19 cellular contexts compared by ENCODE assay signal in the genomic region with DNA sequence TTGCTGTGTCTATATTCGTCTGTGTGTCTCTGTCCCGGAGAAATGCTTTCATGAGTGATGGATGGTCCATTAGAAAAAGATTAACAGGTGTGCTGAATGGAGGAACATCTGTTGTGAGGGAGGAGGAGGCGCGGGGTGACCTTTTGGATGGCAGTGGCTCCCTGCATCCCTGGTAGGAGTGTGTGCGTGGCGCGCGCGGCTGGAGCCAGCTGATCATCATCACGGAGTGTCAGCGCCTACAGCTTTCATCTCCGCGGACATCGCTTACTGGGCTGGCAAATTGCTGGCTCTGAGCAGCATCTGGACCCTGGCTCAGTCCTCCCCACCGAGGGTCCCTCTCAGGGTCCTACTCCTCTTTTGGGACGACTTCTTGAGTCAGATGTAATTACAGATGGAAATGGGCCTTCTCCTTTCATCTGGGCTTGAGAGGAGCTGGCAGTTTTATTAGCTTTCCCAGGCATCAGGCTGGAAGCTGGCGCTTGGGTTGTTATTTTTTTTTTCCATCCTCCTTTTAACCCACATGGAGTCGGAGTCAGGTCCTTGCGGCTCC.
DNase-seq lines count a peak whose midpoint lies in the region; ATAC-seq, FAIRE-seq and TF ChIP-seq lines count a peak whose summit lies in the region.
"Had no signal": no experiment of that assay in that cellular context is flagged by ENCODE, and none has a peak within 500 bp of the region (broad histone marks: within the 10 kb centered on the region; RNA-seq: fewer than 3 reads in every experiment).

No MANE protein-coding gene starts in this region.

- TF ChIP-seq POLR2A in thyroid gland (IDR thresholded peaks at IDR 0.05), result no peak

- TF ChIP-seq CTCF in SK-N-SH (IDR thresholded peaks at IDR 0.05), result no peak
- TF ChIP-seq CTCF in mesothelial cell of epicardium (IDR thresholded peaks at IDR 0.05; ENCODE audit: unreplicated experiment), result no peak
- no peak for TF ChIP-seq CTCF in thyroid gland (IDR thresholded peaks at IDR 0.05)

- POLR2A ChIA-PET in SK-N-SH (lab: Yijun Ruan, JAX), result no interaction called here

- H3K9me3 ChIP-seq in SK-N-SH (no peaks in the 10 kb centered on the region), thyroid gland (no peaks in the 10 kb centered on the region)

- peaks cover 1% of the 10 kb centered on the region for H3K36me3 Mint-ChIP-seq in central memory CD8-positive, alpha-beta T cell (ENCODE audit: insufficient read depth)
- no peaks in the 10 kb centered on the region for H3K36me3 Mint-ChIP-seq in mesothelial cell of epicardium
- H3K36me3 Mint-ChIP-seq: IgD-negative memory B cell had no signal

- FAIRE-seq in urothelium cell line (lab: Jason Lieb, UNC), result peak; percentile 85
- FAIRE-seq: GM12878, HTR-8/SVneo had no signal

- TF ChIP-seq RAD21 in SK-N-SH (IDR thresholded peaks at IDR 0.05; ENCODE audit: low read length), result no peak

- 31% methylated on average over 7 of the region's 19 CpGs for WGBS in SK-N-SH (ENCODE audit: low lambda C conversion rate)
- 74 to 83% methylated on average over 19 of the region's 19 CpGs for WGBS in thyroid gland, 2 donors

- H3K4me1 ChIP-seq in SK-N-SH (ENCODE audit: control insufficient read depth in 1 of 2, insufficient read depth in 2 of 2, low read depth in 1 of 2, low read length in 1 of 2), result no peaks in the 10 kb centered on the region; a peak in 1 of 4 replicates
- no peaks in the 10 kb centered on the region for H3K4me1 ChIP-seq in thyroid gland

- no peak for TF ChIP-seq EP300 in SK-N-SH (IDR thresholded peaks at IDR 0.05; ENCODE audit: borderline replicate concordance in 1 of 2, low read depth in 1 of 2, low read length in 1 of 2)

- H3K4me2 ChIP-seq in SK-N-SH, result no peak overlapping the region

- no peaks in the 10 kb centered on the region for H4K20me1 ChIP-seq in SK-N-SH (ENCODE audit: insufficient read depth)

- H3K36me3 ChIP-seq in SK-N-SH (replicated peaks in 1 of 2; ENCODE audit: control insufficient read depth in 1 of 2, insufficient read depth in 2 of 2, low read length in 1 of 2), result no peaks in the 10 kb centered on the region
- no peaks in the 10 kb centered on the region for H3K36me3 ChIP-seq in thyroid gland

- CTCF ChIA-PET in SK-N-SH (lab: Yijun Ruan, JAX), result interaction anchor here (0.7 to 1.6 kb wide), 3 partner anchors 96 to 369 kb away, joined by 3 to 5 read pairs (median 5); no protein-coding TSS in a partner anchor

- H3K9me2 ChIP-seq in SK-N-SH, result no peaks in the 10 kb centered on the region

- no peaks in the 10 kb centered on the region for H3K79me2 ChIP-seq in SK-N-SH (ENCODE audit: insufficient read depth)

- no peak for ATAC-seq in SK-N-SH treated with all-trans-retinoic acid at 6 μM for 48 hours
- no peak for ATAC-seq in central memory CD8-positive, alpha-beta T cell (replicated peaks; ENCODE audit: extremely low read depth, poor library complexity, severe bottlenecking)

- no peak overlapping the region for H2AFZ ChIP-seq in SK-N-SH (ENCODE audit: low read depth)

- intact Hi-C loops in thyroid gland (cut with DNase I), result no loop called here

- peak overlapping the region; percentile 9 for H3K27ac Mint-ChIP-seq in central memory CD8-positive, alpha-beta T cell (ENCODE audit: low read depth)
- H3K27ac Mint-ChIP-seq in mesothelial cell of epicardium, result no peak overlapping the region
- H3K27ac Mint-ChIP-seq: B cell, IgD-negative memory B cell had no signal

- no peak overlapping the region for H3K9ac ChIP-seq in SK-N-SH

- no peak overlapping the region for H3K4me3 Mint-ChIP-seq in central memory CD8-positive, alpha-beta T cell
- no peak overlapping the region for H3K4me3 Mint-ChIP-seq in mesothelial cell of epicardium
- H3K4me3 Mint-ChIP-seq: B cell, IgD-negative memory B cell had no signal

- no peak overlapping the region for H3K27ac ChIP-seq in SK-N-SH (ENCODE audit: low read depth in 2 of 2, low read length in 1 of 2)
- H3K27ac ChIP-seq in thyroid gland, result no peak overlapping the region
- H3K27ac ChIP-seq: HL-60 had no signal

- H3K27me3 ChIP-seq in SK-N-SH (ENCODE audit: insufficient read depth) (no peaks in the 10 kb centered on the region), thyroid gland (no peaks in the 10 kb centered on the region)

- H3K27me3 Mint-ChIP-seq in central memory CD8-positive, alpha-beta T cell, result peaks cover 13% of the 10 kb centered on the region
- peaks cover 56% of the 10 kb centered on the region for H3K27me3 Mint-ChIP-seq in mesothelial cell of epicardium (ENCODE audit: low read depth)
- H3K27me3 Mint-ChIP-seq: CD4-positive, alpha-beta memory T cell had no signal

- H3K4me3 ChIP-seq in SK-N-SH (ENCODE audit: low read depth in 2 of 2, low read length in 1 of 2) (no peak overlapping the region), thyroid gland (replicated peaks in 1 of 3) (no peak overlapping the region)
- H3K4me3 ChIP-seq: GM12878 had no signal

- H3K9me3 Mint-ChIP-seq in central memory CD8-positive, alpha-beta T cell, result no peaks in the 10 kb centered on the region
- no peaks in the 10 kb centered on the region for H3K9me3 Mint-ChIP-seq in mesothelial cell of epicardium
- H3K9me3 Mint-ChIP-seq: IgD-negative memory B cell had no signal

- H3K4me1 Mint-ChIP-seq in central memory CD8-positive, alpha-beta T cell, result peaks cover 23% of the 10 kb centered on the region
- H3K4me1 Mint-ChIP-seq in mesothelial cell of epicardium, result no peaks in the 10 kb centered on the region

- DNase-seq in SK-N-SH (peak; percentile 58), NCI-H2171 treated with DMSO at 0.1 percent for 48 hours (lab: John Stamatoyannopoulos, UW) (peak; percentile 88), urothelium cell line (ENCODE audit: low spot score) (no peak), activated gamma-delta T cell (lab: John Stamatoyannopoulos, UW) (no peak), mesothelial cell of epicardium (ENCODE audit: low spot score in 2 of 2, unreplicated experiment in 2 of 2) (no peak), thyroid gland (no peak)
- no peak for DNase-seq in central memory CD8-positive, alpha-beta T cell (ENCODE audit: low spot score in 2 of 2)
- DNase-seq: GDM1, HCEC 1CT, NCI-H1436 treated with DMSO at 0.1 percent for 48 hours, NCI-H526 treated with DMSO at 0.1 percent for 48 hours, T-helper 9 cell had no signal

- H3F3A ChIP-seq in SK-N-SH (replicated peaks; ENCODE audit: insufficient read depth), result no peaks in the 10 kb centered on the region

TF ChIP-seq in SK-N-SH, 30 proteins besides CTCF, POLR2A, EP300 and RAD21:
- TF ChIP-seq MEF2A (IDR thresholded peaks at IDR 0.05; ENCODE audit: borderline replicate concordance, low read depth) (no peak), FOSL2 (IDR thresholded peaks at IDR 0.05; ENCODE audit: borderline replicate concordance, low read depth) (no peak), GABPA (IDR thresholded peaks at IDR 0.05; ENCODE audit: low read depth) (no peak), CHD2 (IDR thresholded peaks at IDR 0.05; ENCODE audit: low read length, partially characterized antibody) (no peak), SIN3A (IDR thresholded peaks at IDR 0.05; ENCODE audit: borderline replicate concordance, low read depth, low read length) (no peak)
- TF ChIP-seq, protein P1, sequence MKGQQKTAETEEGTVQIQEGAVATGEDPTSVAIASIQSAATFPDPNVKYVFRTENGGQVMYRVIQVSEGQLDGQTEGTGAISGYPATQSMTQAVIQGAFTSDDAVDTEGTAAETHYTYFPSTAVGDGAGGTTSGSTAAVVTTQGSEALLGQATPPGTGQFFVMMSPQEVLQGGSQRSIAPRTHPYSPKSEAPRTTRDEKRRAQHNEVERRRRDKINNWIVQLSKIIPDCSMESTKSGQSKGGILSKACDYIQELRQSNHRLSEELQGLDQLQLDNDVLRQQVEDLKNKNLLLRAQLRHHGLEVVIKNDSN (IDR thresholded peaks at IDR 0.05; ENCODE audit: borderline replicate concordance, low read depth), result no peak
- TF ChIP-seq, protein P2, sequence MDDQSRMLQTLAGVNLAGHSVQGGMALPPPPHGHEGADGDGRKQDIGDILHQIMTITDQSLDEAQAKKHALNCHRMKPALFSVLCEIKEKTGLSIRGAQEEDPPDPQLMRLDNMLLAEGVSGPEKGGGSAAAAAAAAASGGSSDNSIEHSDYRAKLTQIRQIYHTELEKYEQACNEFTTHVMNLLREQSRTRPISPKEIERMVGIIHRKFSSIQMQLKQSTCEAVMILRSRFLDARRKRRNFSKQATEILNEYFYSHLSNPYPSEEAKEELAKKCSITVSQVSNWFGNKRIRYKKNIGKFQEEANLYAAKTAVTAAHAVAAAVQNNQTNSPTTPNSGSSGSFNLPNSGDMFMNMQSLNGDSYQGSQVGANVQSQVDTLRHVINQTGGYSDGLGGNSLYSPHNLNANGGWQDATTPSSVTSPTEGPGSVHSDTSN (IDR thresholded peaks at IDR 0.05), result no peak

TF ChIP-seq in SK-N-SH treated with all-trans-retinoic acid at 6 μM for 48 hours, 23 proteins besides CTCF, POLR2A, EP300 and RAD21 (continues in another document):
- TF ChIP-seq TCF4 (CRISPR knock-in tag; IDR thresholded peaks at IDR 0.05; ENCODE audit: borderline replicate concordance) (no peak), ZNF8 (CRISPR knock-in tag; IDR thresholded peaks at IDR 0.05) (no peak), ZC3H10 (CRISPR knock-in tag; IDR thresholded peaks at IDR 0.05) (no peak), GLIS3 (CRISPR knock-in tag; IDR thresholded peaks at IDR 0.05) (no peak), OSR1 (CRISPR knock-in tag; IDR thresholded peaks at IDR 0.05) (no peak), SNAI2 (CRISPR knock-in tag; IDR thresholded peaks at IDR 0.05) (no peak), ZFP30 (CRISPR knock-in tag; IDR thresholded peaks at IDR 0.05) (no peak), ZFP3 (CRISPR knock-in tag; IDR thresholded peaks at IDR 0.05) (no peak), ISL1 (CRISPR knock-in tag; IDR thresholded peaks at IDR 0.05) (no peak), CSDC2 (CRISPR knock-in tag; IDR thresholded peaks at IDR 0.05) (no peak), ZNF565 (CRISPR knock-in tag; conservative IDR thresholded peaks at IDR 0.05; ENCODE audit: low read depth) (no peak), RARB (CRISPR knock-in tag; IDR thresholded peaks at IDR 0.05) (no peak)
- TF ChIP-seq, protein P3, sequence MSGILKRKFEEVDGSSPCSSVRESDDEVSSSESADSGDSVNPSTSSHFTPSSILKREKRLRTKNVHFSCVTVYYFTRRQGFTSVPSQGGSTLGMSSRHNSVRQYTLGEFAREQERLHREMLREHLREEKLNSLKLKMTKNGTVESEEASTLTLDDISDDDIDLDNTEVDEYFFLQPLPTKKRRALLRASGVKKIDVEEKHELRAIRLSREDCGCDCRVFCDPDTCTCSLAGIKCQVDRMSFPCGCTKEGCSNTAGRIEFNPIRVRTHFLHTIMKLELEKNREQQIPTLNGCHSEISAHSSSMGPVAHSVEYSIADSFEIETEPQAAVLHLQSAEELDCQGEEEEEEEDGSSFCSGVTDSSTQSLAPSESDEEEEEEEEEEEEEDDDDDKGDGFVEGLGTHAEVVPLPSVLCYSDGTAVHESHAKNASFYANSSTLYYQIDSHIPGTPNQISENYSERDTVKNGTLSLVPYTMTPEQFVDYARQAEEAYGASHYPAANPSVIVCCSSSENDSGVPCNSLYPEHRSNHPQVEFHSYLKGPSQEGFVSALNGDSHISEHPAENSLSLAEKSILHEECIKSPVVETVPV (CRISPR knock-in tag; IDR thresholded peaks at IDR 0.05), result no peak

Comparison
In these comparisons a context has a peak if more than half of its experiments do, and no peak if none do; other contexts are left out.
1. DNase-seq: peak in SK-N-SH (single experiment) and NCI-H2171 treated with DMSO at 0.1 percent for 48 hours (single experiment); none in central memory CD8-positive, alpha-beta T cell (0 of 2), urothelium cell line (single experiment), activated gamma-delta T cell (single experiment), mesothelial cell of epicardium (0 of 2) and thyroid gland (0 of 2).